ENCODE assay signal across 8 cellular contexts in genomic region chr15:41660235-41661077, GRCh38. TPM values are rescaled to one million over a fixed set of nuclear protein-coding genes. Genes with fewer than 3 reads are reported as not detected.
A peak's percentile ranks its signal among the peaks of the same experiment; 100 is the strongest.
DNase-seq lines count a peak whose midpoint lies in the region; ATAC-seq lines count a peak whose summit lies in the region.

Gene MGA (plus strand): TSS chr15:41660405.

- H3K9me3 ChIP-seq in NT2/D1 (ENCODE audit: insufficient read depth, low read length), result no peaks in the 10 kb centered on the region
- no peaks in the 10 kb centered on the region for H3K9me3 ChIP-seq in esophagus (ENCODE audit: control insufficient read depth in 2 of 2, insufficient read depth in 1 of 2, low read depth in 1 of 2, low read length in 1 of 2)
- H3K9me3 ChIP-seq in mucosa of stomach (ENCODE audit: control insufficient read depth, low read length), result no peaks in the 10 kb centered on the region

- DNase-seq in COR-L47 (lab: John Stamatoyannopoulos, UW) (peak; percentile 87), HS-5 (ENCODE audit: low read depth) (peak; percentile 83), NT2/D1 (ENCODE audit: low read depth, low spot score) (peak; percentile 35), activated T-cell treated with anti-CD3 and anti-CD28 coated beads for 48 hours (ENCODE audit: low read depth) (peak; percentile 89)
- DNase-seq in stimulated activated CD8-positive, alpha-beta memory T cell treated with anti-CD3 and anti-CD28 coated beads, Interleukin-7, amount 100 ng/mL, for 1 hour (ENCODE audit: low read depth in 2 of 2), result peak; percentile 77 to 78

- H3K36me3 ChIP-seq in NT2/D1 (ENCODE audit: insufficient read depth, insufficient read length, low read length), result no peaks in the 10 kb centered on the region
- no peaks in the 10 kb centered on the region for H3K36me3 ChIP-seq in esophagus (ENCODE audit: control insufficient read depth in 2 of 2, insufficient read depth in 2 of 2, low read length in 1 of 2)
- H3K36me3 ChIP-seq in mucosa of stomach (ENCODE audit: control insufficient read depth, insufficient read depth, low read length), result no peaks in the 10 kb centered on the region

- ATAC-seq in GM19468 (IDR thresholded peaks at IDR 0.05; ENCODE audit: extremely low read depth, unreplicated experiment), result peak; percentile 44

- peak within 1 kb of the TSS; percentile 83 to 86 for H3K27ac ChIP-seq in esophagus (ENCODE audit: low read depth in 2 of 2, low read length in 1 of 2)

- H3K4me1 ChIP-seq in NT2/D1 (ENCODE audit: insufficient read depth, insufficient read length) (no peaks in the 10 kb centered on the region), esophagus (ENCODE audit: control insufficient read depth in 2 of 2, insufficient read depth in 2 of 2, low read length in 1 of 2) (peaks cover 2 to 7% of the 10 kb centered on the region in 2 donors), mucosa of stomach (ENCODE audit: control insufficient read depth, insufficient read depth, low read length) (peaks cover 24% of the 10 kb centered on the region)

- H3K4me3 ChIP-seq in NT2/D1 (ENCODE audit: insufficient read length, low read depth) (peak within 1 kb of the TSS; percentile 41), esophagus (ENCODE audit: low read depth in 1 of 2, low read length in 2 of 2) (peak within 1 kb of the TSS; percentile 60 to 74), mucosa of stomach (ENCODE audit: low read length) (peak within 1 kb of the TSS; percentile 73)

- H3K9ac ChIP-seq in NT2/D1 (ENCODE audit: insufficient read length, low read depth), result peak within 1 kb of the TSS; percentile 65
- peak within 1 kb of the TSS; percentile 62 for H3K9ac ChIP-seq in mucosa of stomach (ENCODE audit: low read length)

- H3K27me3 ChIP-seq in NT2/D1 (ENCODE audit: insufficient read depth, insufficient read length), result no peaks in the 10 kb centered on the region
- H3K27me3 ChIP-seq in esophagus (ENCODE audit: control insufficient read depth in 1 of 2, insufficient read depth in 2 of 2, low read length in 2 of 2), result no peaks in the 10 kb centered on the region
- H3K27me3 ChIP-seq in mucosa of stomach (ENCODE audit: control insufficient read depth, insufficient read depth, low read length), result no peaks in the 10 kb centered on the region

- WGBS in esophagus, 2 donors, result 2 to 3% methylated on average over 93 of the region's 93 CpGs

RNA-seq across cellular contexts. Expression of gene MGA, which starts in this region (rescaled TPM):
- 1 to 10 TPM; 2.8 to 3.0 TPM for polyA plus RNA-seq in esophagus

Comparison
In these comparisons a context has a peak if more than half of its experiments do, and no peak if none do; other contexts are left out.
1. Peak in every context shown above with its lines: DNase-seq, ATAC-seq, H3K4me3 ChIP-seq and H3K27ac ChIP-seq.
2. DNase-seq: peak in every context shown above with its lines; median percentile 89 in activated T-cell treated with anti-CD3 and anti-CD28 coated beads for 48 hours; 87 in COR-L47; 83 in HS-5; 78 in stimulated activated CD8-positive, alpha-beta memory T cell treated with anti-CD3 and anti-CD28 coated beads, Interleukin-7, amount 100 ng/mL, for 1 hour; 35 in NT2/D1.